In genomic region chr6:133047706-133048105, GRCh38 we compare ENCODE assay signal across 28 cellular contexts.
"Had no signal": no experiment of that assay in that cellular context is flagged by ENCODE, and none has a peak within 500 bp of the region (broad histone marks: within the 10 kb centered on the region; RNA-seq: fewer than 3 reads in every experiment).

No MANE protein-coding gene starts in this region.

- H3K36me3 Mint-ChIP-seq: immature natural killer cell; mesothelial cell of epicardium; naive thymus-derived CD4-positive, alpha-beta T cell; natural killer cell treated with Interleukin-12 subunit alpha and Interleukin-12 subunit beta and Interleukin-15 and Interleukin-18, amount 100 ng/mL, for 72 hours; stimulated activated memory B cell treated with anti-CD40 and anti-IgM and Interleukin-4, amounts not matched to agents 10 μg/mL and 1 μg/mL and 100 μg/mL, for 72 hours; type B pancreatic cell had no signal

- H3K4me1 Mint-ChIP-seq: immature natural killer cell; mesothelial cell of epicardium; naive thymus-derived CD4-positive, alpha-beta T cell; neural crest cell; stimulated activated memory B cell treated with anti-CD40 and anti-IgM and Interleukin-4, amounts not matched to agents 10 μg/mL and 1 μg/mL and 100 μg/mL, for 72 hours; stimulated activated naive CD8-positive, alpha-beta T cell treated with anti-CD3 and anti-CD28 coated beads, Interleukin-15, amount 100 ng/mL, for 72 hours had no signal

- H3K4me1 ChIP-seq: left lung, pancreas, prostate gland, right lobe of liver, tibial nerve, uterus had no signal

- H3K27ac ChIP-seq: left lung, pancreas, prostate gland, right lobe of liver, tibial nerve, uterus had no signal

- H3K27ac Mint-ChIP-seq: immature natural killer cell; mesothelial cell of epicardium; naive thymus-derived CD4-positive, alpha-beta T cell; natural killer cell treated with Interleukin-12 subunit alpha and Interleukin-12 subunit beta and Interleukin-15 and Interleukin-18, amount 100 ng/mL, for 72 hours; stimulated activated memory B cell treated with anti-CD40 and anti-IgM and Interleukin-4, amounts not matched to agents 10 μg/mL and 1 μg/mL and 100 μg/mL, for 72 hours; stimulated activated naive CD8-positive, alpha-beta T cell treated with anti-CD3 and anti-CD28 coated beads, Interleukin-15, amount 100 ng/mL, for 72 hours; type B pancreatic cell had no signal

- H3K36me3 ChIP-seq: left lung, pancreas, prostate gland, right lobe of liver, tibial nerve, uterus had no signal

- H3K27me3 Mint-ChIP-seq: natural killer cell treated with Interleukin-12 subunit alpha and Interleukin-12 subunit beta and Interleukin-15 and Interleukin-18, amount 100 ng/mL, for 72 hours; stimulated activated memory B cell treated with anti-CD40 and anti-IgM and Interleukin-4, amounts not matched to agents 10 μg/mL and 1 μg/mL and 100 μg/mL, for 72 hours; stimulated activated naive CD8-positive, alpha-beta T cell treated with anti-CD3 and anti-CD28 coated beads, Interleukin-15, amount 100 ng/mL, for 72 hours; type B pancreatic cell had no signal

- DNase-seq: hypothalamus; immature natural killer cell; kidney; left colon; left lung; mesendoderm; naive thymus-derived CD4-positive, alpha-beta T cell; nucleus accumbens; pancreas; posterior cingulate gyrus; right lobe of liver; stimulated activated CD4-positive, alpha-beta T cell treated with anti-CD3 and anti-CD28 coated beads, Interleukin-1b, Interleukin-23, amount 100 ng/mL, for 48 hours; stimulated activated CD4-positive, alpha-beta T cell treated with anti-CD3 and anti-CD28 coated beads, Interleukin-2, amount 100 ng/mL, for 48 hours; stimulated activated CD4-positive, alpha-beta T cell treated with anti-CD3 and anti-CD28 coated beads, Interleukin-4, amount 100 ng/mL, for 4 hours; stimulated activated CD8-positive, alpha-beta memory T cell treated with anti-CD3 and anti-CD28 coated beads, Interleukin-4, amount 100 ng/mL, for 48 hours; stimulated activated naive CD4-positive, alpha-beta T cell treated with Interleukin-2 at 50 U/mL for 16 hours; stimulated activated naive CD8-positive, alpha-beta T cell treated with anti-CD3 and anti-CD28 coated beads, Interleukin-15, amount 100 ng/mL, for 72 hours; substantia nigra; uterus had no signal

- H3K4me3 ChIP-seq: left lung, lung, pancreas, prostate gland, right lobe of liver, smooth muscle cell, tibial nerve, uterus had no signal

- H3K27me3 ChIP-seq: left lung, pancreas, right lobe of liver, tibial nerve, uterus had no signal

- H3K4me3 Mint-ChIP-seq: immature natural killer cell; mesothelial cell of epicardium; naive thymus-derived CD4-positive, alpha-beta T cell; natural killer cell treated with Interleukin-12 subunit alpha and Interleukin-12 subunit beta and Interleukin-15 and Interleukin-18, amount 100 ng/mL, for 72 hours; neural crest cell; stimulated activated memory B cell treated with anti-CD40 and anti-IgM and Interleukin-4, amounts not matched to agents 10 μg/mL and 1 μg/mL and 100 μg/mL, for 72 hours; stimulated activated naive CD8-positive, alpha-beta T cell treated with anti-CD3 and anti-CD28 coated beads, Interleukin-15, amount 100 ng/mL, for 72 hours; type B pancreatic cell had no signal

- H3K9me3 ChIP-seq: left lung, pancreas, prostate gland, right lobe of liver, tibial nerve, uterus had no signal

- H3K9me3 Mint-ChIP-seq: neural crest cell; stimulated activated memory B cell treated with anti-CD40 and anti-IgM and Interleukin-4, amounts not matched to agents 10 μg/mL and 1 μg/mL and 100 μg/mL, for 72 hours had no signal

- ATAC-seq: left colon; left lung; naive thymus-derived CD4-positive, alpha-beta T cell; natural killer cell treated with Interleukin-12 subunit alpha and Interleukin-12 subunit beta and Interleukin-15 and Interleukin-18, amount 100 ng/mL, for 72 hours; pancreas; right lobe of liver; stimulated activated memory B cell treated with anti-CD40 and anti-IgM and Interleukin-4, amounts not matched to agents 10 μg/mL and 1 μg/mL and 100 μg/mL, for 72 hours; stimulated activated naive CD8-positive, alpha-beta T cell treated with anti-CD3 and anti-CD28 coated beads, Interleukin-15, amount 100 ng/mL, for 72 hours had no signal
